In the genomic region with DNA sequence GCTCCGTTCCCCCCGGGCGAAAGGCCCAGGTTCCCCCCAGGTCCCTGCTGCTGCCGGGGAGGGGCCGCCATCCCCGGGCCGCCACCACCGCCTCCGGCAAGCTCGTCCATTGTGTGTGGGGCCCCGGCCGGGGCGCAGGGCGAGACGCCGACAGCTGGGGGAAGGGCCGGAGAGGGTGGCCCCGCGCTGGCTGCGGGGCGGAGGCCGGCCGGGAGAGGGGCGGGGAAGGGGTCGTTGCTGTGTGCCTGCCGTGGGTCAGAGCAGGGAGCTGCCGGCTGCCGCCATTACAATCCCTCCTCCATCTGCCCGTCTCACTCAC, we compare ENCODE assay signal across 8 cellular contexts.
A peak's percentile ranks its signal among the peaks of the same experiment; 100 is the strongest.
DNase-seq lines count a peak whose midpoint lies in the region; ATAC-seq and TF ChIP-seq lines count a peak whose summit lies in the region.

Gene STRN3 (minus strand): TSS at position 304 of the 319 bp plus-strand sequence. CDS start 194 bp downstream, at position 110.

- H3F3A ChIP-seq in DOHH2 (ENCODE audit: control insufficient read depth, insufficient read depth): no peaks in the 10 kb centered on the region; the same call in 1 of the 2 replicates
- H3F3A ChIP-seq in MM.1S (ENCODE audit: insufficient read depth, low read length): peaks cover 12% of the 10 kb centered on the region

- no peak for TF ChIP-seq POLR2A in erythroblast (IDR thresholded peaks at IDR 0.05; ENCODE audit: low read length)

- peaks cover 28% of the 10 kb centered on the region for H3K4me1 ChIP-seq in DOHH2 (ENCODE audit: control insufficient read depth, low read length)
- no peaks in the 10 kb centered on the region for H3K4me1 ChIP-seq in MM.1S (ENCODE audit: low read length)
- peaks cover 12% of the 10 kb centered on the region for H3K4me1 ChIP-seq in effector memory CD4-positive, alpha-beta T cell (ENCODE audit: control insufficient read depth, insufficient read depth, low read length, poor library complexity, severe bottlenecking)
- H3K4me1 ChIP-seq in muscle layer of duodenum (ENCODE audit: control insufficient read depth in 1 of 2, insufficient read depth in 2 of 2, low read length in 2 of 2): peaks cover 8 to 33% of the 10 kb centered on the region in 2 donors

- H2AFZ ChIP-seq in MM.1S (ENCODE audit: low read length): peak within 1 kb of the TSS; percentile 77

- H4K20me1 ChIP-seq in DOHH2 (ENCODE audit: control insufficient read depth, insufficient read depth, low read depth, low read length): 0 out of 2 replicates have a peak, but pooled peaks cover 6% of the 10 kb centered on the region
- no peaks in the 10 kb centered on the region for H4K20me1 ChIP-seq in MM.1S (ENCODE audit: insufficient read depth, low read length)

- no peaks in the 10 kb centered on the region for H3K27me3 ChIP-seq in DOHH2 (ENCODE audit: control insufficient read depth, low read length)
- no peaks in the 10 kb centered on the region for H3K27me3 ChIP-seq in MM.1S (replicated peaks; ENCODE audit: insufficient read depth, low read length)
- H3K27me3 ChIP-seq in effector memory CD4-positive, alpha-beta T cell (replicated peaks; ENCODE audit: control insufficient read depth, insufficient read depth, low read length, poor library complexity, severe bottlenecking): no peaks in the 10 kb centered on the region
- H3K27me3 ChIP-seq in muscle layer of duodenum (ENCODE audit: low read depth, low read length): no peaks in the 10 kb centered on the region

- H3K9ac ChIP-seq in MM.1S (ENCODE audit: low read length): peak within 1 kb of the TSS; percentile 80

- H3K9me3 ChIP-seq in DOHH2 (ENCODE audit: control insufficient read depth, insufficient read depth, low read length): no peaks in the 10 kb centered on the region
- H3K9me3 ChIP-seq in MM.1S (replicated peaks; ENCODE audit: insufficient read depth, low read length): no peaks in the 10 kb centered on the region
- no peaks in the 10 kb centered on the region for H3K9me3 ChIP-seq in effector memory CD4-positive, alpha-beta T cell (ENCODE audit: control insufficient read depth, low read length)
- H3K9me3 ChIP-seq in muscle layer of duodenum (ENCODE audit: control insufficient read depth in 1 of 2, low read length in 2 of 2): no peaks in the 10 kb centered on the region

- TF ChIP-seq CTCF in DOHH2 (IDR thresholded peaks at IDR 0.05; ENCODE audit: low read depth, low read length, poor library complexity, severe bottlenecking) (no peak), MM.1S (IDR thresholded peaks at IDR 0.05; ENCODE audit: low read length) (no peak)

- H3K36me3 ChIP-seq in DOHH2 (ENCODE audit: control insufficient read depth, low read length) (peaks cover 28% of the 10 kb centered on the region), MM.1S (replicated peaks; ENCODE audit: insufficient read depth, low read length) (no peaks in the 10 kb centered on the region), muscle layer of duodenum (ENCODE audit: control insufficient read depth in 1 of 2, insufficient read depth in 2 of 2, low read length in 2 of 2) (peaks cover 0 to 10% of the 10 kb centered on the region in 2 donors)
- H3K36me3 ChIP-seq in effector memory CD4-positive, alpha-beta T cell (ENCODE audit: control insufficient read depth, insufficient read depth, low read length): no peaks in the 10 kb centered on the region

- DNase-seq in MM.1S (no peak), hippocampal formation (lab: John Stamatoyannopoulos, UW) (no peak), GOT3 (lab: John Stamatoyannopoulos, UW) (no peak), erythroblast (lab: John Stamatoyannopoulos, UW) (no peak)
- no peak for DNase-seq in effector memory CD4-positive, alpha-beta T cell

- H3K4me2 ChIP-seq in DOHH2 (ENCODE audit: low read length) (peak within 1 kb of the TSS; percentile 88), MM.1S (ENCODE audit: low read depth, low read length) (peak within 1 kb of the TSS; percentile 54; the same call in 1 of the 2 replicates)

- H3K79me2 ChIP-seq in DOHH2 (ENCODE audit: control insufficient read depth, low read length) (peaks cover 69% of the 10 kb centered on the region), MM.1S (ENCODE audit: low read length) (peaks cover 46% of the 10 kb centered on the region)

- H3K9me2 ChIP-seq in DOHH2 (replicated peaks; ENCODE audit: control insufficient read depth, low read length) (no peaks in the 10 kb centered on the region), MM.1S (replicated peaks; ENCODE audit: insufficient read depth, low read length) (no peaks in the 10 kb centered on the region)

- ATAC-seq in GM19351 (IDR thresholded peaks at IDR 0.05; ENCODE audit: unreplicated experiment): no peak

- peak within 1 kb of the TSS; percentile 71 for H3K27ac ChIP-seq in DOHH2 (ENCODE audit: low read depth, low read length)
- peak within 1 kb of the TSS; percentile 93 for H3K27ac ChIP-seq in MM.1S (ENCODE audit: low read length)
- H3K27ac ChIP-seq in effector memory CD4-positive, alpha-beta T cell (ENCODE audit: insufficient read depth, low read length, poor library complexity, severe bottlenecking): peak within 1 kb of the TSS; percentile 92
- peak within 1 kb of the TSS; percentile 94 for H3K27ac ChIP-seq in muscle layer of duodenum (ENCODE audit: low read length)

- H3K4me3 ChIP-seq in DOHH2 (ENCODE audit: low read length) (peak within 1 kb of the TSS; percentile 87), MM.1S (ENCODE audit: low read length) (peak within 1 kb of the TSS; percentile 80), muscle layer of duodenum (ENCODE audit: low read depth in 1 of 2, low read length in 2 of 2) (peak within 1 kb of the TSS; percentile 89 to 97)
- peak within 1 kb of the TSS; percentile 96 for H3K4me3 ChIP-seq in effector memory CD4-positive, alpha-beta T cell (ENCODE audit: insufficient read depth, low read depth, low read length, poor library complexity, severe bottlenecking)
